In genomic region chr1:155255243-155256100, GRCh38 we compare ENCODE assay signal across 8 cellular contexts. TPM values are rescaled to one million over a fixed set of nuclear protein-coding genes. Genes with fewer than 3 reads are reported as not detected.
A peak's percentile ranks its signal among the peaks of the same experiment; 100 is the strongest.
DNase-seq lines count a peak whose midpoint lies in the region; ATAC-seq and TF ChIP-seq lines count a peak whose summit lies in the region.

Gene ENTREP3 (minus strand): TSS chr1:155255483. CDS start chr1:155254877, 606 bp downstream.

- H3K4me1 ChIP-seq in A673 (ENCODE audit: insufficient read depth, low read length, poor library complexity, severe bottlenecking) (peaks cover 21% of the 10 kb centered on the region), PC-3 (ENCODE audit: insufficient read depth, low read length) (peaks cover 25% of the 10 kb centered on the region), mucosa of descending colon (ENCODE audit: low read depth) (peaks cover 9% of the 10 kb centered on the region)

- peaks cover 59% of the 10 kb centered on the region for H3K36me3 Mint-ChIP-seq in activated T-cell treated with anti-CD3 and anti-CD28 coated beads, Interleukin-2, amount 50 U/mL, for 24 hours (ENCODE audit: low read depth)

- no peaks in the 10 kb centered on the region for H3K27me3 Mint-ChIP-seq in activated T-cell treated with anti-CD3 and anti-CD28 coated beads, Interleukin-2, amount 50 U/mL, for 24 hours

- peak; percentile 43 for ATAC-seq in GM18867 (IDR thresholded peaks at IDR 0.05; ENCODE audit: unreplicated experiment)
- peak; percentile 68 for ATAC-seq in PC-3
- peak; percentile 90 for ATAC-seq in mucosa of descending colon

- DNase-seq in A673 (ENCODE audit: low spot score) (peak; percentile 94), HuH-7 (ENCODE audit: low spot score) (peak; percentile 98), PC-3 (peak; percentile 83), epithelial cell of proximal tubule (ENCODE audit: low read depth) (no peak), mucosa of descending colon (peak; percentile 91 to 93 (median 91))
- DNase-seq in activated T-cell treated with anti-CD3 and anti-CD28 coated beads, Interleukin-2, amount 50 U/mL, for 24 hours = peak; percentile 86
- DNase-seq in stimulated activated CD8-positive, alpha-beta memory T cell treated with anti-CD3 and anti-CD28 coated beads, Interleukin-7, amount 100 ng/mL, for 24 hours (ENCODE audit: low read depth) = peak; percentile 54

- POLR2A ChIA-PET in A673 (lab: Charles Lee; ENCODE audit: low non-redundant PET) (no interaction called here), PC-3 (lab: Charles Lee; ENCODE audit: unreplicated experiment) (interaction anchor here (0.6 kb wide), 1 partner anchor 68 kb away, joined by 3 read pairs; no protein-coding TSS in a partner anchor)

- H4K20me1 ChIP-seq in PC-3 (ENCODE audit: low read length) = no peaks in the 10 kb centered on the region

- H3K4me2 ChIP-seq in PC-3 (ENCODE audit: low read length) = peak within 1 kb of the TSS; percentile 100

- TF ChIP-seq CTCF in A673 (conservative IDR thresholded peaks at IDR 0.05; ENCODE audit: low read depth, low read length) = no peak
- no peak for TF ChIP-seq CTCF in PC-3 (conservative IDR thresholded peaks at IDR 0.05; ENCODE audit: low read depth, low read length)
- no peak for TF ChIP-seq CTCF in epithelial cell of proximal tubule (conservative IDR thresholded peaks at IDR 0.05; ENCODE audit: low read depth, low read length)
- no peak for TF ChIP-seq CTCF in mucosa of descending colon (IDR thresholded peaks at IDR 0.05)

- no peaks in the 10 kb centered on the region for H3K9me3 Mint-ChIP-seq in activated T-cell treated with anti-CD3 and anti-CD28 coated beads, Interleukin-2, amount 50 U/mL, for 24 hours

- peaks cover 51% of the 10 kb centered on the region for H3K4me1 Mint-ChIP-seq in activated T-cell treated with anti-CD3 and anti-CD28 coated beads, Interleukin-2, amount 50 U/mL, for 24 hours (ENCODE audit: low read depth)

- H3K4me3 ChIP-seq in A673 (ENCODE audit: low read depth, low read length, poor library complexity, severe bottlenecking) (peak within 1 kb of the TSS; percentile 83), PC-3 (ENCODE audit: low read length) (peak within 1 kb of the TSS; percentile 87), epithelial cell of proximal tubule (ENCODE audit: low read depth, low read length) (peak within 1 kb of the TSS; percentile 89), mucosa of descending colon (peak within 1 kb of the TSS; percentile 63)

- no peaks in the 10 kb centered on the region for H3K27me3 ChIP-seq in A673 (replicated peaks; ENCODE audit: insufficient read depth, low read depth, low read length, poor library complexity)
- H3K27me3 ChIP-seq in PC-3 (ENCODE audit: low read length) = no peaks in the 10 kb centered on the region

- peak within 1 kb of the TSS; percentile 78 for H2AFZ ChIP-seq in PC-3 (ENCODE audit: low read length)

- CTCF ChIA-PET in A673 (lab: Charles Lee) (interaction anchor here (0.6 kb wide), 2 partner anchors 12 to 394 kb away, joined by 3 to 6 read pairs; no protein-coding TSS in a partner anchor), PC-3 (lab: Charles Lee) (interaction anchor here (1.0 kb wide), 1 partner anchor 68 kb away, joined by 5 read pairs; no protein-coding TSS in a partner anchor)

- H3K79me2 ChIP-seq in PC-3 (ENCODE audit: low read length) = peaks cover 25% of the 10 kb centered on the region

- BruUV-seq in A673 (replicated peaks; lab: Mats Ljungman, UMichigan) (no TSS peak), PC-3 (replicated peaks; lab: Mats Ljungman, UMichigan) (TSS peak; percentile 64)

- peak within 1 kb of the TSS; percentile 80 for H3K4me3 Mint-ChIP-seq in activated T-cell treated with anti-CD3 and anti-CD28 coated beads, Interleukin-2, amount 50 U/mL, for 24 hours

- no peaks in the 10 kb centered on the region for H3K9me2 ChIP-seq in PC-3 (replicated peaks; ENCODE audit: low read length)

- no peaks in the 10 kb centered on the region for H3F3A ChIP-seq in PC-3 (ENCODE audit: low read length, unreplicated experiment)

- peak within 1 kb of the TSS; percentile 83 for H3K27ac Mint-ChIP-seq in activated T-cell treated with anti-CD3 and anti-CD28 coated beads, Interleukin-2, amount 50 U/mL, for 24 hours

- H3K9me3 ChIP-seq in A673 (ENCODE audit: low read depth, low read length, poor library complexity, severe bottlenecking) = no peaks in the 10 kb centered on the region
- no peaks in the 10 kb centered on the region for H3K9me3 ChIP-seq in PC-3 (ENCODE audit: low read length)
- no peaks in the 10 kb centered on the region for H3K9me3 ChIP-seq in mucosa of descending colon

- H3K27ac ChIP-seq in A673 (ENCODE audit: low read depth, low read length, poor library complexity, severe bottlenecking) = peak within 1 kb of the TSS; percentile 82
- peak within 1 kb of the TSS; percentile 40 for H3K27ac ChIP-seq in PC-3 (ENCODE audit: low read length)

- peaks cover 25% of the 10 kb centered on the region for H3K36me3 ChIP-seq in A673 (ENCODE audit: insufficient read depth, low read length, poor library complexity, severe bottlenecking)
- peaks cover 7% of the 10 kb centered on the region for H3K36me3 ChIP-seq in PC-3 (ENCODE audit: low read depth, low read length)
- H3K36me3 ChIP-seq in mucosa of descending colon (ENCODE audit: low read depth) = no peaks in the 10 kb centered on the region

- peak within 1 kb of the TSS; percentile 61 for H3K9ac ChIP-seq in PC-3 (ENCODE audit: low read length)

- intact Hi-C loops in A673 (cut with micrococcal nuclease; ENCODE audit: unreplicated experiment) (loop anchor here (10.0 kb wide), 1 partner anchor 249 kb away; no protein-coding TSS in a partner anchor), PC-3 (cut with micrococcal nuclease) (loop anchor here (1.0 kb wide), 1 partner anchor 68 kb away; no protein-coding TSS in a partner anchor), mucosa of descending colon (cut with DNase I, micrococcal nuclease) (loop anchor here in 1 of 2 donors (10.0 kb wide), 1 partner anchor 69 kb away; the partner anchor contains the start of gene RUSC1)

RNA-seq across cellular contexts. Expression of gene ENTREP3, which starts in this region (rescaled TPM):
- total RNA-seq in A673 (2021) = 72.5 and 75.5 TPM in 2 replicates
- total RNA-seq in PC-3 (2014; rRNA removed) = 30.9 and 54.7 TPM in 2 replicates
- total RNA-seq in epithelial cell of proximal tubule = 10.8 and 15.9 TPM in 2 replicates
- 10 to 100 TPM; 16.9 to 42.6 (median 20.4) TPM for total RNA-seq in mucosa of descending colon
